In the genomic region with DNA sequence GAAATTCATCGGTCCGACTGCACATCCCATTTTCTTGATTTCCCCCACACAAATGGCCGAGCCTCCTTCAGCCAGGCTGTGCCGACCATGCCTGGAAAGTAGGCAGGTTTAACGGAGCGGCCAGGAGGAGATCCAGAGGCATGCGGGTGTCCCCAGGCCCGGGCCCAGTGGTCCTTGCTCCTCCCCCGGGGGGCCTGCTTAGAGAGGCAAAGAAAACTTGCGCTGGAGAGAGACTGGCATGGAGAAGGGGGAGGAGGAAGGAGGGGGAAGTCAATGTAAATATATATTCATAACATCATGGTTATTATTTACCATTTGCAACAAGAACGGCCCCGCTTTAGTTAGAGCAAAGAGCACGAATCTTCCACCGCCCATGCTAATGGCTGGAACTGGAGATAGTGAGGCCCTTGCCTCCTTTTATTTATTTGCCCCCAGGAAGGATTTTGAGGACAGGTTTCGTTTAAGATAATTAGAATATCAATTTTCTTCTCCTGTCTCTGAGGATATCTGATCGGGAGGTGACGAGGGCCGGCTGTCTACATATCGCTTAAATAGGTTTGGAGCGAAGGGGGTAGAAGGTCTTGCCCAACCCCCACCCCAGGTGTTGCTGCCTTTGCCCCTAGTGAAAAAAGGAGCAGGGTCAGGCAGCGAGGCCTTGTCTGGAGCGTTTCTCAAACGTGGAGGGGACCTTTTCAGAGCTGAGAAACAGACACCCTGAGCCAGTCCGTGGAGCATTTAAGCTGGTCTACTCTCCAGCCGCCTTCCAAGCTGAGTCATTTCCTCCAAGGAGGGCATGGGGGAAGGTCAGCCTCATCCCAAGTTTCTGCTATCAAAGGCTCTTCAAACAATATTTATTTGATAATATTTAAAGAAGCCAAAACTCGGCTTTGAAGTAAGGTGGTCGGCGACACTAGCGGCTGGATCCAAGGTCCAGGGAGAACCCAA, we compare ENCODE assay signal across 19 cellular contexts. TPM values are rescaled to one million over a fixed set of nuclear protein-coding genes. Genes with fewer than 3 reads are reported as not detected.
DNase-seq lines count a peak whose midpoint lies in the region; ATAC-seq and TF ChIP-seq lines count a peak whose summit lies in the region.
"Had no signal": no experiment of that assay in that cellular context is flagged by ENCODE, and none has a peak within 500 bp of the region (broad histone marks: within the 10 kb centered on the region; RNA-seq: fewer than 3 reads in every experiment).

No MANE protein-coding gene starts in this region.

- no peak overlapping the region for H4K5ac ChIP-seq in mesendoderm (ENCODE audit: low read length)

- H3K4me3 ChIP-seq in mesendoderm (ENCODE audit: low read length) (no peak overlapping the region), WERI-Rb-1 (ENCODE audit: low read depth, low read length) (no peak overlapping the region)
- H3K4me3 ChIP-seq: BLaER1 treated with 17β-estradiol and CSF1 and Interleukin-3, amounts not matched to agents 10 nM and 100 nM had no signal

- WGBS in mesendoderm (ENCODE audit: extremely low coverage, insufficient coverage, low lambda C conversion rate), result no CpG with 5 or more reads among the region's 29 CpGs

- no peak overlapping the region for H2BK120ac ChIP-seq in mesendoderm (ENCODE audit: low read depth, low read length)

- H3K56ac ChIP-seq in mesendoderm (ENCODE audit: low read length), result no peak overlapping the region

- no peaks in the 10 kb centered on the region for H3K4me1 ChIP-seq in mesendoderm (ENCODE audit: control insufficient read depth, low read depth, low read length)

- H3K18ac ChIP-seq in mesendoderm (ENCODE audit: low read length), result no peak overlapping the region

- H2BK15ac ChIP-seq in mesendoderm (replicated peaks; ENCODE audit: low read depth), result no peak overlapping the region

- H3K79me2 ChIP-seq in mesendoderm (ENCODE audit: control insufficient read depth, insufficient read depth, low read length), result no peaks in the 10 kb centered on the region

- H3K27me3 ChIP-seq in mesendoderm (ENCODE audit: insufficient read depth, low read length, poor library complexity) (peaks cover 92% of the 10 kb centered on the region), WERI-Rb-1 (ENCODE audit: insufficient read depth, low read depth, severe bottlenecking) (peaks cover 99% of the 10 kb centered on the region)

- H3K27ac ChIP-seq in mesendoderm (ENCODE audit: low read depth, low read length) (no peak overlapping the region), WERI-Rb-1 (no peak overlapping the region)
- H3K27ac ChIP-seq: BLaER1 treated with 17β-estradiol and CSF1 and Interleukin-3, amounts not matched to agents 10 nM and 100 nM had no signal

- H3K36me3 ChIP-seq in mesendoderm (ENCODE audit: control insufficient read depth, insufficient read depth, low read length) (no peaks in the 10 kb centered on the region), WERI-Rb-1 (no peaks in the 10 kb centered on the region)
- H3K36me3 ChIP-seq: BLaER1 treated with 17β-estradiol and CSF1 and Interleukin-3, amounts not matched to agents 10 nM and 100 nM had no signal

- no peak overlapping the region for H3K4me2 ChIP-seq in mesendoderm (ENCODE audit: low read length)

- no peaks in the 10 kb centered on the region for H3K79me1 ChIP-seq in mesendoderm (ENCODE audit: low read length)

- no peak overlapping the region for H2BK5ac ChIP-seq in mesendoderm (ENCODE audit: low read length)

- peak; percentile 50 for DNase-seq in EL
- peak; percentile 30 for DNase-seq in LHCN-M2 (ENCODE audit: low read depth)
- peak; percentile 17 for DNase-seq in dermis blood vessel endothelial cell
- peak; percentile 70 for DNase-seq in mesendoderm
- DNase-seq in stimulated activated CD4-positive, alpha-beta T cell treated with anti-CD3 and anti-CD28 coated beads, Interleukin-4, amount 100 ng/mL, for 1 hour, result no peak
- DNase-seq in WERI-Rb-1, result no peak
- DNase-seq in omental fat pad (ENCODE audit: low spot score), result no peak
- DNase-seq: DMS79 treated with DMSO at 0.1 percent for 48 hours; kidney glomerular epithelial cell; NCI-H446 treated with DMSO at 0.1 percent for 48 hours; stimulated activated CD8-positive, alpha-beta memory T cell treated with anti-CD3 and anti-CD28 coated beads, Interleukin-4, amount 100 ng/mL, for 48 hours; trophoblast cell had no signal

- no peak for TF ChIP-seq CTCF in WERI-Rb-1 (IDR thresholded peaks at IDR 0.05; ENCODE audit: low read depth, low read length)
- TF ChIP-seq CTCF in omental fat pad (IDR thresholded peaks at IDR 0.05), result no peak

- H4K8ac ChIP-seq in mesendoderm (ENCODE audit: low read depth, low read length), result no peak overlapping the region

- no peak overlapping the region for H3K23ac ChIP-seq in mesendoderm (ENCODE audit: low read length)

- ATAC-seq in GM18858 (IDR thresholded peaks at IDR 0.05; ENCODE audit: unreplicated experiment) (no peak), omental fat pad (ENCODE audit: low FRiP score) (no peak)

- H3K4ac ChIP-seq in mesendoderm (ENCODE audit: low read depth, low read length), result no peak overlapping the region

- H3K9ac ChIP-seq in mesendoderm (ENCODE audit: low read length), result no peak overlapping the region
- H3K9ac ChIP-seq: BLaER1 treated with 17β-estradiol and CSF1 and Interleukin-3, amounts not matched to agents 10 nM and 100 nM had no signal

- H2AK5ac ChIP-seq in mesendoderm (ENCODE audit: low read length), result no peak overlapping the region

- H3K9me3 ChIP-seq in WERI-Rb-1 (ENCODE audit: severe bottlenecking), result peaks cover 4% of the 10 kb centered on the region

RNA-seq across cellular contexts. Expression of a gene that starts 2.5 kb away (rescaled TPM):
- total RNA-seq in LHCN-M2 (2014; rRNA removed), result not detected in 2 replicates
- polyA plus RNA-seq in LHCN-M2 (2012), result not detected
- not detected in 2 replicates for total RNA-seq in dermis blood vessel endothelial cell
- polyA plus RNA-seq in mesendoderm (2013, experiment 1 of 2), result not detected
- polyA plus RNA-seq in mesendoderm (2013, experiment 2 of 2), result not detected
- not detected for total RNA-seq in omental fat pad
- total RNA-seq: activated T-helper 2 cell treated with anti-CD3 and anti-CD28 coated beads, Interferon-gamma antibody, Interleukin-2, Interleukin-4, amounts not matched to agents 10 μg/mL and 5 μg/mL and 100 μg/mL, durations not matched to agents 14 hours and 24 hours and 36 hours; aorta; dermis microvascular lymphatic vessel endothelial cell; pulmonary artery endothelial cell had no signal
- polyA plus RNA-seq: aorta, IgD-negative memory B cell had no signal

Comparison
In these comparisons a context has a peak if more than half of its experiments do, and no peak if none do; other contexts are left out.
1. DNase-seq: peak in EL (single experiment), LHCN-M2 (single experiment), dermis blood vessel endothelial cell (single experiment) and mesendoderm (single experiment); none in stimulated activated CD4-positive, alpha-beta T cell treated with anti-CD3 and anti-CD28 coated beads, Interleukin-4, amount 100 ng/mL, for 1 hour (single experiment), WERI-Rb-1 (single experiment) and omental fat pad (single experiment).